8 cellular contexts compared by ENCODE assay signal in the genomic region with DNA sequence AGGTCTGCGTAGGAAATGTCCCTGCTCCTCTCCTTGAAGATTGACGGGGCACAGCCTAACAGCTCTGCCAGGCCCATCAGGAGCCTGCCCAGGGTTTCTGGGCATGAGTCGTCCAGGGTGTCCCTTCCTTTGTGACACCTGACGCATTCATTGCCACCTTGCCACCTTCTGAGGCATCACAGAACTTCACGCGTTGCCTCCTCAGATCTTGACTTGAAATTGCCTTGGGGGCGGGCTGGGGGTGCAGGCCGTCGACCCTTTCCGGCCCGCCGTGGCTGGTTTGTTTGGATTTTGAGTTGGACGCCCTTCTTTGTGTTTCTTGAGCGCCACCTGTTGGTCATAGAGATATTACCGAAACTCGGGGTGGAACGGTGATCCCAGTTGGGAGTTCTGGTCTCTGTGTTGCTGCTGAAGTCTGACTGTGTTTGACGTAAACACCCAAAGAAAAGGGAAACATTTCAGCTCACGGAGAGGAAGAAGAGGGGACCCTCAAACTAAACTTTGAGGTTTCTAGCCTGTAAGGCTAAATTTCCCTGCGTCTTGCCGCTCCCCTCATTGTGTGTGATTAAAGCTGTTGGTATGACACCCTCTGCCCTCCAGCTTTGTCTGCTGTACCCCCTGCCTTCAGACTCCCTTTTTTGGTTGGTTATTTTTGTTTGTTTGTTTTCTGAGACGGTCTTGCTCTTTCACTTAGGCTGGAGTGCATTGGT. TPM values are rescaled to one million over a fixed set of nuclear protein-coding genes. Genes with fewer than 3 reads are reported as not detected.
DNase-seq lines count a peak whose midpoint lies in the region; ATAC-seq and TF ChIP-seq lines count a peak whose summit lies in the region.

No MANE protein-coding gene starts in this region.

- H3K27ac Mint-ChIP-seq in naive thymus-derived CD8-positive, alpha-beta T cell, result peak overlapping the region; percentile 81 to 95 (median 87)

- H2AFZ ChIP-seq in OCI-LY1 (ENCODE audit: low read length), result no peak overlapping the region

- H3K4me3 Mint-ChIP-seq in naive thymus-derived CD8-positive, alpha-beta T cell, result peak overlapping the region; percentile 49 to 87 (median 68)

- H3K4me3 ChIP-seq in BLaER1 treated with 17β-estradiol and CSF1 and Interleukin-3, amounts not matched to agents 10 nM and 100 nM, result 0 out of 20 replicates have a peak overlapping the region, but pooled peaks of 1 of the 10 experiments have one; percentile 23
- no peak overlapping the region for H3K4me3 ChIP-seq in HFF-Myc (replicated peaks; ENCODE audit: low read depth, low read length)
- H3K4me3 ChIP-seq in OCI-LY1 (ENCODE audit: low read depth, low read length, poor library complexity, severe bottlenecking), result no peak overlapping the region
- peak overlapping the region in 2 of 4 donors; percentile 10 to 30 for H3K4me3 ChIP-seq in esophagus muscularis mucosa

- peaks cover 0 to 24% (median 1%) of the 10 kb centered on the region in 3 donors for H3K36me3 Mint-ChIP-seq in naive thymus-derived CD8-positive, alpha-beta T cell

- intact Hi-C loops in esophagus muscularis mucosa (cut with DNase I), result loop anchor here (1.0 kb wide), 1 partner anchor 70 kb away; no protein-coding TSS in a partner anchor

- peak overlapping the region in 10 of 11 experiments; percentile 22 to 74 (median 52); a peak in 19 of 22 replicates for H3K27ac ChIP-seq in BLaER1 treated with 17β-estradiol and CSF1 and Interleukin-3, amounts not matched to agents 10 nM and 100 nM
- H3K27ac ChIP-seq in OCI-LY1 (ENCODE audit: low read depth, low read length, poor library complexity, severe bottlenecking), result peak overlapping the region; percentile 16
- peak overlapping the region in 2 of 4 donors; percentile 27 to 28 for H3K27ac ChIP-seq in esophagus muscularis mucosa (replicated peaks in 1 of 4)

- H3K36me3 ChIP-seq in BLaER1 treated with 17β-estradiol and CSF1 and Interleukin-3, amounts not matched to agents 10 nM and 100 nM, result peaks cover 9 to 21% (median 14%) of the 10 kb centered on the region in 11 experiments
- H3K36me3 ChIP-seq in OCI-LY1 (ENCODE audit: insufficient read depth, low read length) (peaks cover 3% of the 10 kb centered on the region; the same call in 1 of the 2 replicates), esophagus muscularis mucosa (peaks cover 4 to 13% (median 10%) of the 10 kb centered on the region in 4 donors)

- no peaks in the 10 kb centered on the region for H3F3A ChIP-seq in OCI-LY1 (ENCODE audit: insufficient read depth, low read length)

- TF ChIP-seq POLR2A in esophagus muscularis mucosa (IDR thresholded peaks at IDR 0.05; ENCODE audit: low read depth), result no peak

- no peaks in the 10 kb centered on the region for H3K79me2 ChIP-seq in OCI-LY1 (ENCODE audit: insufficient read depth, low read length)

- TF ChIP-seq CTCF in HFF-Myc (IDR thresholded peaks at IDR 0.05; ENCODE audit: low read depth, low read length, missing control alignments), result peak; percentile 67
- TF ChIP-seq CTCF in OCI-LY1 (IDR thresholded peaks at IDR 0.05; ENCODE audit: low read length), result peak; percentile 88
- TF ChIP-seq CTCF in esophagus muscularis mucosa (IDR thresholded peaks at IDR 0.05), result peak; percentile 75 to 81 (median 78)

- TF ChIP-seq EP300 in esophagus muscularis mucosa (IDR thresholded peaks at IDR 0.05), result no peak

- peak overlapping the region; percentile 26 to 65 (median 51); a peak in 19 of 22 replicates for H3K9ac ChIP-seq in BLaER1 treated with 17β-estradiol and CSF1 and Interleukin-3, amounts not matched to agents 10 nM and 100 nM
- H3K9ac ChIP-seq in OCI-LY1 (ENCODE audit: low read length), result no peak overlapping the region

- H3K27me3 ChIP-seq in BLaER1 treated with 17β-estradiol and CSF1 and Interleukin-3, amounts not matched to agents 10 nM and 100 nM, result no peaks in the 10 kb centered on the region
- H3K27me3 ChIP-seq in OCI-LY1 (ENCODE audit: insufficient read depth, low read length) (no peaks in the 10 kb centered on the region), esophagus muscularis mucosa (no peaks in the 10 kb centered on the region)

- peaks cover 77 to 96% (median 89%) of the 10 kb centered on the region in 10 experiments for H3K4me1 ChIP-seq in BLaER1 treated with 17β-estradiol and CSF1 and Interleukin-3, amounts not matched to agents 10 nM and 100 nM
- H3K4me1 ChIP-seq in OCI-LY1 (ENCODE audit: insufficient read depth, low read length, severe bottlenecking), result peaks cover 27% of the 10 kb centered on the region
- peaks cover 28 to 80% (median 71%) of the 10 kb centered on the region in 4 donors for H3K4me1 ChIP-seq in esophagus muscularis mucosa

- no peaks in the 10 kb centered on the region for H3K9me3 Mint-ChIP-seq in naive thymus-derived CD8-positive, alpha-beta T cell

- H3K9me3 ChIP-seq in BLaER1 treated with 17β-estradiol and CSF1 and Interleukin-3, amounts not matched to agents 10 nM and 100 nM (replicated peaks in 1 of 11), result no peaks in the 10 kb centered on the region
- H3K9me3 ChIP-seq in OCI-LY1 (ENCODE audit: low read length) (no peaks in the 10 kb centered on the region), esophagus muscularis mucosa (no peaks in the 10 kb centered on the region)

- POLR2A ChIA-PET in naive thymus-derived CD8-positive, alpha-beta T cell (lab: Charles Lee), result interaction anchor here (0.6 to 3.5 kb wide), 10 partner anchors 18 to 69 kb away, joined by 3 to 29 read pairs (median 6); partner anchors contain the start of gene MLXIP

- DNase-seq in HFF-Myc (ENCODE audit: extremely low read depth, low read depth) (peak; percentile 36), activated T-cell treated with anti-CD3 and anti-CD28 coated beads for 24 hours (ENCODE audit: low read depth) (peak; percentile 56), esophagus muscularis mucosa (ENCODE audit: extremely low spot score) (no peak)
- peak; percentile 58 to 87 (median 78) for DNase-seq in naive thymus-derived CD8-positive, alpha-beta T cell
- DNase-seq in stimulated activated naive CD4-positive, alpha-beta T cell (lab: John Stamatoyannopoulos, UW), result peak; percentile 29 to 82 (median 63)

- H4K20me1 ChIP-seq in BLaER1 treated with 17β-estradiol and CSF1 and Interleukin-3, amounts not matched to agents 10 nM and 100 nM, result peaks cover 82 to 97% (median 96%) of the 10 kb centered on the region in 11 experiments
- H4K20me1 ChIP-seq in OCI-LY1 (ENCODE audit: insufficient read depth, low read length), result no peaks in the 10 kb centered on the region

- peaks cover 0 to 1% (median 0%) of the 10 kb centered on the region in 5 donors for H3K27me3 Mint-ChIP-seq in naive thymus-derived CD8-positive, alpha-beta T cell

- peak overlapping the region; percentile 62 to 86 (median 73) for H3K4me2 ChIP-seq in BLaER1 treated with 17β-estradiol and CSF1 and Interleukin-3, amounts not matched to agents 10 nM and 100 nM
- peak overlapping the region; percentile 7; the same call in 1 of the 2 replicates for H3K4me2 ChIP-seq in OCI-LY1 (ENCODE audit: low read length)

- peaks cover 30 to 74% (median 61%) of the 10 kb centered on the region in 4 donors for H3K4me1 Mint-ChIP-seq in naive thymus-derived CD8-positive, alpha-beta T cell

- WGBS in esophagus muscularis mucosa, result 28% methylated on average over 13 of the region's 22 CpGs

- ATAC-seq in naive thymus-derived CD8-positive, alpha-beta T cell, result peak; percentile 79 to 80
- no peak for ATAC-seq in GM18907 (IDR thresholded peaks at IDR 0.05; ENCODE audit: unreplicated experiment)

- H3K9me2 ChIP-seq in OCI-LY1 (ENCODE audit: low read depth, low read length), result no peaks in the 10 kb centered on the region

RNA-seq across cellular contexts. Expression of gene MLXIP, which starts 44.6 kb away (rescaled TPM):
- total RNA-seq in esophagus muscularis mucosa, result 10 to 100 TPM; 33.8 to 82.2 (median 50.9) TPM
- total RNA-seq in naive thymus-derived CD8-positive, alpha-beta T cell, result 100 to 1,000 TPM; 162 to 165 TPM
- 10 to 100 TPM; 17.3 to 43.3 (median 20.0) TPM for polyA plus RNA-seq in naive thymus-derived CD8-positive, alpha-beta T cell

RNA-seq across cellular contexts. Expression of gene IL31, which starts 50.8 kb away (rescaled TPM):
- not detected for total RNA-seq in esophagus muscularis mucosa
- total RNA-seq in naive thymus-derived CD8-positive, alpha-beta T cell, result not detected
- not detected for polyA plus RNA-seq in naive thymus-derived CD8-positive, alpha-beta T cell

RNA-seq across cellular contexts. Expression of gene LRRC43, which starts 59.7 kb away (rescaled TPM):
- 1 to 10 TPM in 2 of 4 donors, under 1 TPM in 1, not detected in 1; 0.99 to 2.5 (median 1.3) TPM for total RNA-seq in esophagus muscularis mucosa
- total RNA-seq in naive thymus-derived CD8-positive, alpha-beta T cell, result under 1 TPM in 1 of 2 experiments, not detected in 1; 0.29 TPM
- polyA plus RNA-seq in naive thymus-derived CD8-positive, alpha-beta T cell, result not detected
